In the genomic region with DNA sequence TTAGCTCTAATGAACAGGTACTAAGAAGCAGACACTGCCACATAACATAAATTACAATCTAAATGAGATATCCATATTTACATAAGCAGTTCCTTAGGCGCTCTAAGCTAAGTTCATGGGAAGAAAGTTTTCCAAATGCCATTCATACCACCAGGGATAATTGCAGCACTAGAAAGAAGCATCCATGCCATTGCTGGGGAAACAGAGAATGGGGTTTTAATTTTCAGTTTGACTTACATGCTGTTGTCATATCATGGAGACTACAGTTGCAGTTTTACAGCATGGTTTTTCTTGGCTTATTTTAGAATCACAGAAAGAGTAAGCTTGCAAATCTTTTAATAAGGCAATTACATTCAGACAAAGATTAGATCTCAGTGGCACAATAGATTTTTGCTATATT, we compare ENCODE assay signal across 1 cellular context.
TF ChIP-seq lines count a peak whose summit lies in the region.

No MANE protein-coding gene starts in this region.

TF ChIP-seq in GM12878, 131 proteins besides CTCF, POLR2A, EP300 and RAD21:
- TF ChIP-seq NFYA (IDR thresholded peaks at IDR 0.05; ENCODE audit: borderline replicate concordance, low read depth, low read length) = no peak
- TF ChIP-seq KLF5 (IDR thresholded peaks at IDR 0.05; ENCODE audit: partially characterized antibody) = no peak
- no peak for TF ChIP-seq CBX5 (IDR thresholded peaks at IDR 0.05; ENCODE audit: low read depth)
- TF ChIP-seq, protein P1, sequence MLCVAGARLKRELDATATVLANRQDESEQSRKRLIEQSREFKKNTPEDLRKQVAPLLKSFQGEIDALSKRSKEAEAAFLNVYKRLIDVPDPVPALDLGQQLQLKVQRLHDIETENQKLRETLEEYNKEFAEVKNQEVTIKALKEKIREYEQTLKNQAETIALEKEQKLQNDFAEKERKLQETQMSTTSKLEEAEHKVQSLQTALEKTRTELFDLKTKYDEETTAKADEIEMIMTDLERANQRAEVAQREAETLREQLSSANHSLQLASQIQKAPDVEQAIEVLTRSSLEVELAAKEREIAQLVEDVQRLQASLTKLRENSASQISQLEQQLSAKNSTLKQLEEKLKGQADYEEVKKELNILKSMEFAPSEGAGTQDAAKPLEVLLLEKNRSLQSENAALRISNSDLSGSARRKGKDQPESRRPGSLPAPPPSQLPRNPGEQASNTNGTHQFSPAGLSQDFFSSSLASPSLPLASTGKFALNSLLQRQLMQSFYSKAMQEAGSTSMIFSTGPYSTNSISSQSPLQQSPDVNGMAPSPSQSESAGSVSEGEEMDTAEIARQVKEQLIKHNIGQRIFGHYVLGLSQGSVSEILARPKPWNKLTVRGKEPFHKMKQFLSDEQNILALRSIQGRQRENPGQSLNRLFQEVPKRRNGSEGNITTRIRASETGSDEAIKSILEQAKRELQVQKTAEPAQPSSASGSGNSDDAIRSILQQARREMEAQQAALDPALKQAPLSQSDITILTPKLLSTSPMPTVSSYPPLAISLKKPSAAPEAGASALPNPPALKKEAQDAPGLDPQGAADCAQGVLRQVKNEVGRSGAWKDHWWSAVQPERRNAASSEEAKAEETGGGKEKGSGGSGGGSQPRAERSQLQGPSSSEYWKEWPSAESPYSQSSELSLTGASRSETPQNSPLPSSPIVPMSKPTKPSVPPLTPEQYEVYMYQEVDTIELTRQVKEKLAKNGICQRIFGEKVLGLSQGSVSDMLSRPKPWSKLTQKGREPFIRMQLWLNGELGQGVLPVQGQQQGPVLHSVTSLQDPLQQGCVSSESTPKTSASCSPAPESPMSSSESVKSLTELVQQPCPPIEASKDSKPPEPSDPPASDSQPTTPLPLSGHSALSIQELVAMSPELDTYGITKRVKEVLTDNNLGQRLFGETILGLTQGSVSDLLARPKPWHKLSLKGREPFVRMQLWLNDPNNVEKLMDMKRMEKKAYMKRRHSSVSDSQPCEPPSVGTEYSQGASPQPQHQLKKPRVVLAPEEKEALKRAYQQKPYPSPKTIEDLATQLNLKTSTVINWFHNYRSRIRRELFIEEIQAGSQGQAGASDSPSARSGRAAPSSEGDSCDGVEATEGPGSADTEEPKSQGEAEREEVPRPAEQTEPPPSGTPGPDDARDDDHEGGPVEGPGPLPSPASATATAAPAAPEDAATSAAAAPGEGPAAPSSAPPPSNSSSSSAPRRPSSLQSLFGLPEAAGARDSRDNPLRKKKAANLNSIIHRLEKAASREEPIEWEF (IDR thresholded peaks at IDR 0.05; ENCODE audit: insufficient replicate concordance, low read depth, low read length) = no peak
- TF ChIP-seq ZNF384 (IDR thresholded peaks at IDR 0.05; ENCODE audit: borderline replicate concordance, low read depth, low read length) = no peak
- no peak for TF ChIP-seq ASH2L (IDR thresholded peaks at IDR 0.05; ENCODE audit: borderline replicate concordance, low read depth)
- TF ChIP-seq RUNX3 (IDR thresholded peaks at IDR 0.05; ENCODE audit: low read length) = no peak
- TF ChIP-seq ATF7 (IDR thresholded peaks at IDR 0.05; ENCODE audit: low read depth) = no peak
- TF ChIP-seq, protein P2, sequence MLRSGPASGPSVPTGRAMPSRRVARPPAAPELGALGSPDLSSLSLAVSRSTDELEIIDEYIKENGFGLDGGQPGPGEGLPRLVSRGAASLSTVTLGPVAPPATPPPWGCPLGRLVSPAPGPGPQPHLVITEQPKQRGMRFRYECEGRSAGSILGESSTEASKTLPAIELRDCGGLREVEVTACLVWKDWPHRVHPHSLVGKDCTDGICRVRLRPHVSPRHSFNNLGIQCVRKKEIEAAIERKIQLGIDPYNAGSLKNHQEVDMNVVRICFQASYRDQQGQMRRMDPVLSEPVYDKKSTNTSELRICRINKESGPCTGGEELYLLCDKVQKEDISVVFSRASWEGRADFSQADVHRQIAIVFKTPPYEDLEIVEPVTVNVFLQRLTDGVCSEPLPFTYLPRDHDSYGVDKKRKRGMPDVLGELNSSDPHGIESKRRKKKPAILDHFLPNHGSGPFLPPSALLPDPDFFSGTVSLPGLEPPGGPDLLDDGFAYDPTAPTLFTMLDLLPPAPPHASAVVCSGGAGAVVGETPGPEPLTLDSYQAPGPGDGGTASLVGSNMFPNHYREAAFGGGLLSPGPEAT (IDR thresholded peaks at IDR 0.05; ENCODE audit: low read depth) = no peak
- no peak for TF ChIP-seq ZNF24 (IDR thresholded peaks at IDR 0.05)
- no peak for TF ChIP-seq NR2F1 (conservative IDR thresholded peaks at IDR 0.05)
- no peak for TF ChIP-seq NFIC (IDR thresholded peaks at IDR 0.05; ENCODE audit: low read depth, low read length)
- no peak for TF ChIP-seq MEF2B (IDR thresholded peaks at IDR 0.05; ENCODE audit: partially characterized antibody, poor library complexity, severe bottlenecking)
- TF ChIP-seq EGR1 (IDR thresholded peaks at IDR 0.05; ENCODE audit: borderline replicate concordance in 1 of 2, low read depth in 2 of 2, low read length in 2 of 2) = no peak
- no peak for TF ChIP-seq SMC3 (IDR thresholded peaks at IDR 0.05; ENCODE audit: borderline replicate concordance, low read length)
- TF ChIP-seq TAF1 (IDR thresholded peaks at IDR 0.05; ENCODE audit: borderline replicate concordance, low read depth, low read length) = no peak
- TF ChIP-seq, protein P3, sequence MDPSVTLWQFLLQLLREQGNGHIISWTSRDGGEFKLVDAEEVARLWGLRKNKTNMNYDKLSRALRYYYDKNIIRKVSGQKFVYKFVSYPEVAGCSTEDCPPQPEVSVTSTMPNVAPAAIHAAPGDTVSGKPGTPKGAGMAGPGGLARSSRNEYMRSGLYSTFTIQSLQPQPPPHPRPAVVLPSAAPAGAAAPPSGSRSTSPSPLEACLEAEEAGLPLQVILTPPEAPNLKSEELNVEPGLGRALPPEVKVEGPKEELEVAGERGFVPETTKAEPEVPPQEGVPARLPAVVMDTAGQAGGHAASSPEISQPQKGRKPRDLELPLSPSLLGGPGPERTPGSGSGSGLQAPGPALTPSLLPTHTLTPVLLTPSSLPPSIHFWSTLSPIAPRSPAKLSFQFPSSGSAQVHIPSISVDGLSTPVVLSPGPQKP (IDR thresholded peaks at IDR 0.05; ENCODE audit: low read depth, low read length) = no peak
- TF ChIP-seq POLR2AphosphoS5 (IDR thresholded peaks at IDR 0.05; ENCODE audit: low read length) = no peak
- TF ChIP-seq ZNF274 (IDR thresholded peaks at IDR 0.05; ENCODE audit: insufficient read depth, insufficient read length) = no peak
TF ChIP-seq in GM12878: peak in this region for 0.
